Comparison of ENCODE assay signal across 16 cellular contexts in the genomic region with DNA sequence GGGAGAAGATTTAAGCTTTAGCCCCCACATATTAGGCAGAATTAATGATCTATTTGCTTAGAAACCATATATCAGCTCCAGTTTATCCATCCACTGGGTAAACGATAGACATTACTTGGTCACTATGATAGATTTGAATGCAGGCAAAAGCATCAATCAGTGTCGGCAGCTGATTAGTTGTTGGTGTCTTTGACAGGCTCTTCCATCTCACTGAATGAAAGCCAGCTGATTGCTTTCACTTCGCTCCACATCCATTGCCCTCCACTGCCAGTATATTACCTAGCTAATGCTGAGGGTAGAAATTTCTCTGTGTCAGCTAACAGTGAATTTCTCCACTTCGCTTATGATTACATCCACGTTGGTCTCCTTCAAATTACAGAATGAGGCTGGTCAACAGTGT.
"Had no signal": no experiment of that assay in that cellular context is flagged by ENCODE, and none has a peak within 500 bp of the region (broad histone marks: within the 10 kb centered on the region; RNA-seq: fewer than 3 reads in every experiment).

No MANE protein-coding gene starts in this region.

- H3K36me3 ChIP-seq: neural progenitor cell, right lobe of liver, transverse colon had no signal

- ATAC-seq: activated CD4-positive, alpha-beta T cell treated with anti-CD3 and anti-CD28 coated beads for 36 hours; activated T-cell treated with anti-CD3 and anti-CD28 coated beads, Interleukin-2, amount 50 U/mL, for 4 hours; psoas muscle; right lobe of liver had no signal

- H3K9ac ChIP-seq: neural progenitor cell had no signal

- H3K4me1 ChIP-seq: neural progenitor cell, psoas muscle, right lobe of liver, transverse colon had no signal

- H2AFZ ChIP-seq: neural progenitor cell had no signal

- H3K27me3 Mint-ChIP-seq: activated CD4-positive, alpha-beta memory T cell treated with anti-CD3 and anti-CD28 coated beads, Interleukin-2, amount 10 ng/mL, durations not matched to agents 7 days and 5 days; activated CD4-positive, alpha-beta T cell treated with anti-CD3 and anti-CD28 coated beads for 36 hours had no signal

- H3K27me3 ChIP-seq: neural progenitor cell, right lobe of liver, transverse colon had no signal

- H3K4me3 ChIP-seq: neural progenitor cell, psoas muscle, right lobe of liver, smooth muscle cell, transverse colon had no signal

- H3K27ac Mint-ChIP-seq: activated CD4-positive, alpha-beta memory T cell treated with anti-CD3 and anti-CD28 coated beads, Interleukin-2, amount 10 ng/mL, durations not matched to agents 7 days and 5 days; activated CD4-positive, alpha-beta T cell treated with anti-CD3 and anti-CD28 coated beads for 36 hours; neural progenitor cell had no signal

- H3K4me1 Mint-ChIP-seq: activated CD4-positive, alpha-beta memory T cell treated with anti-CD3 and anti-CD28 coated beads, Interleukin-2, amount 10 ng/mL, durations not matched to agents 7 days and 5 days; activated CD4-positive, alpha-beta T cell treated with anti-CD3 and anti-CD28 coated beads for 36 hours; neural progenitor cell had no signal

- DNase-seq: activated CD4-positive, alpha-beta memory T cell treated with anti-CD3 and anti-CD28 coated beads, Interleukin-2, amount 10 ng/mL, durations not matched to agents 7 days and 5 days; activated CD4-positive, alpha-beta T cell treated with anti-CD3 and anti-CD28 coated beads for 36 hours; activated effector memory CD4-positive, alpha-beta T cell treated with Interleukin-2 at 50 U/mL for 16 hours; activated naive CD4-positive, alpha-beta T cell treated with anti-CD3 and anti-CD28 coated beads, Interleukin-2, amount 50 U/mL, for 16 hours; activated T-cell treated with anti-CD3 and anti-CD28 coated beads, Interleukin-2, amount 50 U/mL, for 4 hours; dermis blood vessel endothelial cell; psoas muscle; right lobe of liver; stimulated activated CD4-positive, alpha-beta T cell treated with anti-CD3 and anti-CD28 coated beads, Interleukin-4, amount 100 ng/mL, for 4 hours; stimulated activated CD8-positive, alpha-beta memory T cell treated with anti-CD3 and anti-CD28 coated beads, Interleukin-4, amount 100 ng/mL, for 48 hours; stimulated activated naive CD4-positive, alpha-beta T cell treated with Interleukin-2 at 50 U/mL for 16 hours; substantia nigra; transverse colon had no signal

- H3K9me3 Mint-ChIP-seq: neural progenitor cell had no signal

- H3K4me3 Mint-ChIP-seq: activated CD4-positive, alpha-beta memory T cell treated with anti-CD3 and anti-CD28 coated beads, Interleukin-2, amount 10 ng/mL, durations not matched to agents 7 days and 5 days; activated CD4-positive, alpha-beta T cell treated with anti-CD3 and anti-CD28 coated beads for 36 hours; activated T-cell treated with anti-CD3 and anti-CD28 coated beads, Interleukin-2, amount 50 U/mL, for 4 hours; neural progenitor cell had no signal

- H3K27ac ChIP-seq: neural progenitor cell, psoas muscle, right lobe of liver, transverse colon, VCaP had no signal

- H3K9me3 ChIP-seq: psoas muscle, right lobe of liver had no signal

- H3K36me3 Mint-ChIP-seq: neural progenitor cell had no signal

- H3K4me2 ChIP-seq: neural progenitor cell, smooth muscle cell had no signal
